ENCODE assay signal across 8 cellular contexts in the genomic region with DNA sequence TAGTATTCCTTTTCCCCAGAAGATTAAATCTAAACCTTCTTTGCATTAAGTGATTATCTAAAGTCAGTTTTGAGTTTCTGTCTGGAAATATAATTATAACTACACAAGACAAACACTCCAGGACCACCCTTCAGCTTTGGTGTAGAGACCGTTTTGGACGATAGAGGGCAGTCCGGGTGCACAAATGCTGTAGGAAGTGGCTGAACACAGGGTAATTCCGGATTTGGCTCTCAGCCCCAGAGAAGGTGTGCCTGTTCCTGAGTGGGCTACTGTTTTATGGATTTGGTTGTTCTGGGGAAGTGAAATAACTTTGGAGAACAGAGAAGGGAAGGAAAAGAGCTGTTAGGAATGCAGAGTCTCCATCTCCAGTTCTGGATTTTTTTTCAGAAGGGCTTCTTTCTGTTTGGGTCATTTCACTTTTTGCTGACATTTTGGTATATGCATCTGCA.
DNase-seq lines count a peak whose midpoint lies in the region; ATAC-seq and TF ChIP-seq lines count a peak whose summit lies in the region.

No MANE protein-coding gene starts in this region.

- H3K9me3 Mint-ChIP-seq in activated T-cell treated with anti-CD3 and anti-CD28 coated beads, Interleukin-2, amount 50 U/mL, for 24 hours, result no peaks in the 10 kb centered on the region

- H3K27me3 Mint-ChIP-seq in activated T-cell treated with anti-CD3 and anti-CD28 coated beads, Interleukin-2, amount 50 U/mL, for 24 hours, result no peaks in the 10 kb centered on the region

- no peaks in the 10 kb centered on the region for H4K20me1 ChIP-seq in DOHH2 (ENCODE audit: control insufficient read depth, insufficient read depth, low read depth, low read length)
- H4K20me1 ChIP-seq in OCI-LY3 (ENCODE audit: insufficient read depth, low read length), result no peaks in the 10 kb centered on the region

- H3K4me3 ChIP-seq in DOHH2 (ENCODE audit: low read length) (no peak overlapping the region), OCI-LY3 (ENCODE audit: low read length) (no peak overlapping the region), fibroblast of pulmonary artery (replicated peaks; ENCODE audit: low read depth, low read length) (no peak overlapping the region)

- no peak overlapping the region for H3K27ac Mint-ChIP-seq in activated T-cell treated with anti-CD3 and anti-CD28 coated beads, Interleukin-2, amount 50 U/mL, for 24 hours

- no peaks in the 10 kb centered on the region for H3K27me3 ChIP-seq in DOHH2 (ENCODE audit: control insufficient read depth, low read length)
- H3K27me3 ChIP-seq in OCI-LY3 (ENCODE audit: low read depth, low read length), result no peaks in the 10 kb centered on the region

- ATAC-seq in GM21360 (IDR thresholded peaks at IDR 0.05; ENCODE audit: unreplicated experiment) (peak; percentile 90), HG03565 (IDR thresholded peaks at IDR 0.05; ENCODE audit: unreplicated experiment) (peak; percentile 86)

- TF ChIP-seq CTCF in DOHH2 (IDR thresholded peaks at IDR 0.05; ENCODE audit: low read depth, low read length, poor library complexity, severe bottlenecking) (peak; percentile 84), OCI-LY3 (IDR thresholded peaks at IDR 0.05; ENCODE audit: low read depth, low read length) (peak; percentile 91), fibroblast of pulmonary artery (IDR thresholded peaks at IDR 0.05; ENCODE audit: low read length, missing control alignments) (peak; percentile 91)

- peaks cover 15% of the 10 kb centered on the region for H3K4me1 Mint-ChIP-seq in activated T-cell treated with anti-CD3 and anti-CD28 coated beads, Interleukin-2, amount 50 U/mL, for 24 hours (ENCODE audit: low read depth)

- peaks cover 4% of the 10 kb centered on the region for H3K4me1 ChIP-seq in DOHH2 (ENCODE audit: control insufficient read depth, low read length)
- peaks cover 11% of the 10 kb centered on the region for H3K4me1 ChIP-seq in OCI-LY3 (ENCODE audit: low read length)

- H2AFZ ChIP-seq in OCI-LY3 (ENCODE audit: low read depth, low read length), result no peak overlapping the region

- H3K4me3 Mint-ChIP-seq in activated T-cell treated with anti-CD3 and anti-CD28 coated beads, Interleukin-2, amount 50 U/mL, for 24 hours, result no peak overlapping the region

- H3K9me2 ChIP-seq in DOHH2 (replicated peaks; ENCODE audit: control insufficient read depth, low read length), result no peaks in the 10 kb centered on the region

- no peaks in the 10 kb centered on the region for H3K79me2 ChIP-seq in DOHH2 (ENCODE audit: control insufficient read depth, low read length)
- no peaks in the 10 kb centered on the region for H3K79me2 ChIP-seq in OCI-LY3 (ENCODE audit: low read length)

- H3K36me3 ChIP-seq in DOHH2 (ENCODE audit: control insufficient read depth, low read length), result peaks cover 31% of the 10 kb centered on the region
- peaks cover 20% of the 10 kb centered on the region for H3K36me3 ChIP-seq in OCI-LY3 (replicated peaks; ENCODE audit: low read depth, low read length)

- peak; percentile 61 for DNase-seq in activated T-cell treated with anti-CD3 and anti-CD28 coated beads, Interleukin-2, amount 50 U/mL, for 24 hours
- DNase-seq in fibroblast of pulmonary artery (ENCODE audit: low read depth) (peak; percentile 61), posterior cingulate gyrus (peak in 6 of 10 donors; percentile 17 to 81 (median 47)), 8988T (no peak)

- no peaks in the 10 kb centered on the region for H3F3A ChIP-seq in DOHH2 (ENCODE audit: control insufficient read depth, insufficient read depth)

- H3K27ac ChIP-seq in DOHH2 (ENCODE audit: low read depth, low read length) (no peak overlapping the region), OCI-LY3 (ENCODE audit: low read length) (no peak overlapping the region)

- H3K9me3 ChIP-seq in DOHH2 (ENCODE audit: control insufficient read depth, insufficient read depth, low read length) (no peaks in the 10 kb centered on the region), OCI-LY3 (ENCODE audit: insufficient read depth, low read length) (no peaks in the 10 kb centered on the region)

- H3K4me2 ChIP-seq in DOHH2 (ENCODE audit: low read length) (no peak overlapping the region), OCI-LY3 (ENCODE audit: low read length) (peak overlapping the region; percentile 19; the same call in 1 of the 2 replicates)

- peaks cover 79% of the 10 kb centered on the region for H3K36me3 Mint-ChIP-seq in activated T-cell treated with anti-CD3 and anti-CD28 coated beads, Interleukin-2, amount 50 U/mL, for 24 hours (ENCODE audit: low read depth)

- intact Hi-C loops in posterior cingulate gyrus (cut with DNase I), result loop anchor here (2.0 kb wide), 1 partner anchor 15 kb away; a partner anchor contains a TSS

- no peak overlapping the region for H3K9ac ChIP-seq in OCI-LY3 (ENCODE audit: low read length)
